ENCODE assay signal across 2 cellular contexts in the genomic region with DNA sequence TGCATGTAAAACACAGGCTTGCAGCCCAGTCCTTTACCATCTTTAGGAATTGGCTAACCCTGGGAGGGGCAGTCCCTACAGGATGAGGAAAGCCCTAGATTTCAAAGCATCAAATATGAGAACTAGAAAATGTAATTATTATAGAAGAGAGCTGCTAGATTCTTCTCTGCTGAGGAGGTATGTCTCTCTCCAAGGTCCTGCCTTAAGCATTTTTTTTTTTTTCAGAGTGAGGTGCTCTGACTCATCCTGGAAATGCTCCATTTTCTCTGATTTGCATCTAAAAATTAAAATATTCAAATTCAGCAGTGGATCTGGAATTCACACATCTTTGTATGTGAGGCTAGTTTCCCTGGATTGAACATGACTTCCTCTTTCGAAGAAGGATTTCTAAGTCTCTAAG.
TF ChIP-seq lines count a peak whose summit lies in the region.

No MANE protein-coding gene starts in this region.

TF ChIP-seq in HEK293, 187 proteins besides CTCF, POLR2A, EP300 and RAD21 (continued from another document):
- TF ChIP-seq, protein P1, sequence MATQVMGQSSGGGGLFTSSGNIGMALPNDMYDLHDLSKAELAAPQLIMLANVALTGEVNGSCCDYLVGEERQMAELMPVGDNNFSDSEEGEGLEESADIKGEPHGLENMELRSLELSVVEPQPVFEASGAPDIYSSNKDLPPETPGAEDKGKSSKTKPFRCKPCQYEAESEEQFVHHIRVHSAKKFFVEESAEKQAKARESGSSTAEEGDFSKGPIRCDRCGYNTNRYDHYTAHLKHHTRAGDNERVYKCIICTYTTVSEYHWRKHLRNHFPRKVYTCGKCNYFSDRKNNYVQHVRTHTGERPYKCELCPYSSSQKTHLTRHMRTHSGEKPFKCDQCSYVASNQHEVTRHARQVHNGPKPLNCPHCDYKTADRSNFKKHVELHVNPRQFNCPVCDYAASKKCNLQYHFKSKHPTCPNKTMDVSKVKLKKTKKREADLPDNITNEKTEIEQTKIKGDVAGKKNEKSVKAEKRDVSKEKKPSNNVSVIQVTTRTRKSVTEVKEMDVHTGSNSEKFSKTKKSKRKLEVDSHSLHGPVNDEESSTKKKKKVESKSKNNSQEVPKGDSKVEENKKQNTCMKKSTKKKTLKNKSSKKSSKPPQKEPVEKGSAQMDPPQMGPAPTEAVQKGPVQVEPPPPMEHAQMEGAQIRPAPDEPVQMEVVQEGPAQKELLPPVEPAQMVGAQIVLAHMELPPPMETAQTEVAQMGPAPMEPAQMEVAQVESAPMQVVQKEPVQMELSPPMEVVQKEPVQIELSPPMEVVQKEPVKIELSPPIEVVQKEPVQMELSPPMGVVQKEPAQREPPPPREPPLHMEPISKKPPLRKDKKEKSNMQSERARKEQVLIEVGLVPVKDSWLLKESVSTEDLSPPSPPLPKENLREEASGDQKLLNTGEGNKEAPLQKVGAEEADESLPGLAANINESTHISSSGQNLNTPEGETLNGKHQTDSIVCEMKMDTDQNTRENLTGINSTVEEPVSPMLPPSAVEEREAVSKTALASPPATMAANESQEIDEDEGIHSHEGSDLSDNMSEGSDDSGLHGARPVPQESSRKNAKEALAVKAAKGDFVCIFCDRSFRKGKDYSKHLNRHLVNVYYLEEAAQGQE (tag by site-specific recombination; IDR thresholded peaks at IDR 0.05), result peak; percentile 80
- TF ChIP-seq ZNF623 (tag by site-specific recombination; IDR thresholded peaks at IDR 0.05) (no peak), ZNF501 (tag by site-specific recombination; IDR thresholded peaks at IDR 0.05) (no peak)

TF ChIP-seq in GM12878, 131 proteins besides CTCF, POLR2A, EP300 and RAD21 (continued from another document):
- TF ChIP-seq, protein P2, sequence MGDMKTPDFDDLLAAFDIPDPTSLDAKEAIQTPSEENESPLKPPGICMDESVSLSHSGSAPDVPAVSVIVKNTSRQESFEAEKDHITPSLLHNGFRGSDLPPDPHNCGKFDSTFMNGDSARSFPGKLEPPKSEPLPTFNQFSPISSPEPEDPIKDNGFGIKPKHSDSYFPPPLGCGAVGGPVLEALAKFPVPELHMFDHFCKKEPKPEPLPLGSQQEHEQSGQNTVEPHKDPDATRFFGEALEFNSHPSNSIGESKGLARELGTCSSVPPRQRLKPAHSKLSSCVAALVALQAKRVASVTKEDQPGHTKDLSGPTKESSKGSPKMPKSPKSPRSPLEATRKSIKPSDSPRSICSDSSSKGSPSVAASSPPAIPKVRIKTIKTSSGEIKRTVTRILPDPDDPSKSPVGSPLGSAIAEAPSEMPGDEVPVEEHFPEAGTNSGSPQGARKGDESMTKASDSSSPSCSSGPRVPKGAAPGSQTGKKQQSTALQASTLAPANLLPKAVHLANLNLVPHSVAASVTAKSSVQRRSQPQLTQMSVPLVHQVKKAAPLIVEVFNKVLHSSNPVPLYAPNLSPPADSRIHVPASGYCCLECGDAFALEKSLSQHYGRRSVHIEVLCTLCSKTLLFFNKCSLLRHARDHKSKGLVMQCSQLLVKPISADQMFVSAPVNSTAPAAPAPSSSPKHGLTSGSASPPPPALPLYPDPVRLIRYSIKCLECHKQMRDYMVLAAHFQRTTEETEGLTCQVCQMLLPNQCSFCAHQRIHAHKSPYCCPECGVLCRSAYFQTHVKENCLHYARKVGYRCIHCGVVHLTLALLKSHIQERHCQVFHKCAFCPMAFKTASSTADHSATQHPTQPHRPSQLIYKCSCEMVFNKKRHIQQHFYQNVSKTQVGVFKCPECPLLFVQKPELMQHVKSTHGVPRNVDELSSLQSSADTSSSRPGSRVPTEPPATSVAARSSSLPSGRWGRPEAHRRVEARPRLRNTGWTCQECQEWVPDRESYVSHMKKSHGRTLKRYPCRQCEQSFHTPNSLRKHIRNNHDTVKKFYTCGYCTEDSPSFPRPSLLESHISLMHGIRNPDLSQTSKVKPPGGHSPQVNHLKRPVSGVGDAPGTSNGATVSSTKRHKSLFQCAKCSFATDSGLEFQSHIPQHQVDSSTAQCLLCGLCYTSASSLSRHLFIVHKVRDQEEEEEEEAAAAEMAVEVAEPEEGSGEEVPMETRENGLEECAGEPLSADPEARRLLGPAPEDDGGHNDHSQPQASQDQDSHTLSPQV (IDR thresholded peaks at IDR 0.05), result no peak
- TF ChIP-seq, protein P3, sequence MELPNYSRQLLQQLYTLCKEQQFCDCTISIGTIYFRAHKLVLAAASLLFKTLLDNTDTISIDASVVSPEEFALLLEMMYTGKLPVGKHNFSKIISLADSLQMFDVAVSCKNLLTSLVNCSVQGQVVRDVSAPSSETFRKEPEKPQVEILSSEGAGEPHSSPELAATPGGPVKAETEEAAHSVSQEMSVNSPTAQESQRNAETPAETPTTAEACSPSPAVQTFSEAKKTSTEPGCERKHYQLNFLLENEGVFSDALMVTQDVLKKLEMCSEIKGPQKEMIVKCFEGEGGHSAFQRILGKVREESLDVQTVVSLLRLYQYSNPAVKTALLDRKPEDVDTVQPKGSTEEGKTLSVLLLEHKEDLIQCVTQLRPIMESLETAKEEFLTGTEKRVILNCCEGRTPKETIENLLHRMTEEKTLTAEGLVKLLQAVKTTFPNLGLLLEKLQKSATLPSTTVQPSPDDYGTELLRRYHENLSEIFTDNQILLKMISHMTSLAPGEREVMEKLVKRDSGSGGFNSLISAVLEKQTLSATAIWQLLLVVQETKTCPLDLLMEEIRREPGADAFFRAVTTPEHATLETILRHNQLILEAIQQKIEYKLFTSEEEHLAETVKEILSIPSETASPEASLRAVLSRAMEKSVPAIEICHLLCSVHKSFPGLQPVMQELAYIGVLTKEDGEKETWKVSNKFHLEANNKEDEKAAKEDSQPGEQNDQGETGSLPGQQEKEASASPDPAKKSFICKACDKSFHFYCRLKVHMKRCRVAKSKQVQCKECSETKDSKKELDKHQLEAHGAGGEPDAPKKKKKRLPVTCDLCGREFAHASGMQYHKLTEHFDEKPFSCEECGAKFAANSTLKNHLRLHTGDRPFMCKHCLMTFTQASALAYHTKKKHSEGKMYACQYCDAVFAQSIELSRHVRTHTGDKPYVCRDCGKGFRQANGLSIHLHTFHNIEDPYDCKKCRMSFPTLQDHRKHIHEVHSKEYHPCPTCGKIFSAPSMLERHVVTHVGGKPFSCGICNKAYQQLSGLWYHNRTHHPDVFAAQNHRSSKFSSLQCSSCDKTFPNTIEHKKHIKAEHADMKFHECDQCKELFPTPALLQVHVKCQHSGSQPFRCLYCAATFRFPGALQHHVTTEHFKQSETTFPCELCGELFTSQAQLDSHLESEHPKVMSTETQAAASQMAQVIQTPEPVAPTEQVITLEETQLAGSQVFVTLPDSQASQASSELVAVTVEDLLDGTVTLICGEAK (IDR thresholded peaks at IDR 0.05; ENCODE audit: borderline replicate concordance), result no peak
